In genomic region chr19:39407394-39407643, GRCh38 we compare ENCODE assay signal across 8 cellular contexts. TPM values are rescaled to one million over a fixed set of nuclear protein-coding genes. Genes with fewer than 3 reads are reported as not detected.
DNase-seq lines count a peak whose midpoint lies in the region; ATAC-seq and TF ChIP-seq lines count a peak whose summit lies in the region.

No MANE protein-coding gene starts in this region.

- H3K4me3 Mint-ChIP-seq in GM23338 (peak overlapping the region; percentile 94), activated B cell treated with CpG ODN at 0.5 μM for 24 hours (peak overlapping the region; percentile 89), glutamatergic neuron (ENCODE audit: unreplicated experiment) (peak overlapping the region; percentile 85)

- peak overlapping the region; percentile 92 for H3K27ac Mint-ChIP-seq in GM23338
- H3K27ac Mint-ChIP-seq in activated B cell treated with CpG ODN at 0.5 μM for 24 hours: peak overlapping the region; percentile 91
- H3K27ac Mint-ChIP-seq in glutamatergic neuron (ENCODE audit: unreplicated experiment): no peak overlapping the region

- POLR2A ChIA-PET in activated B cell treated with CpG ODN at 0.5 μM for 24 hours (lab: Charles Lee): interaction anchor here (0.6 to 6.9 kb wide), 13 partner anchors 9 to 1180 kb away, joined by 3 to 213 read pairs (median 4); partner anchors contain the start of genes GMFG, MED29, PAF1 and RPS16

- peak overlapping the region; percentile 91 for H3K9ac ChIP-seq in skeletal muscle satellite cell (ENCODE audit: low read depth, low read length)

- H3K4me1 ChIP-seq in GM23338 (ENCODE audit: insufficient read depth) (peaks cover 56% of the 10 kb centered on the region), skeletal muscle satellite cell (ENCODE audit: control insufficient read depth, insufficient read depth, low read length) (peaks cover 42% of the 10 kb centered on the region)

- H4K20me1 ChIP-seq in GM23338 (replicated peaks; ENCODE audit: insufficient read depth): peaks cover 4% of the 10 kb centered on the region; the same call in 1 of the 2 replicates

- no peaks in the 10 kb centered on the region for H3K27me3 ChIP-seq in GM23338 (ENCODE audit: insufficient read depth)
- no peaks in the 10 kb centered on the region for H3K27me3 ChIP-seq in skeletal muscle satellite cell (ENCODE audit: control insufficient read depth, insufficient read depth, low read length)

- H3K27me3 Mint-ChIP-seq in GM23338 (ENCODE audit: insufficient read depth, low read depth, poor library complexity) (peaks cover 50% of the 10 kb centered on the region), activated B cell treated with CpG ODN at 0.5 μM for 24 hours (peaks cover 4% of the 10 kb centered on the region), glutamatergic neuron (ENCODE audit: unreplicated experiment) (peaks cover 16% of the 10 kb centered on the region)

- no peaks in the 10 kb centered on the region for H3K9me3 ChIP-seq in skeletal muscle satellite cell (replicated peaks; ENCODE audit: low read length)

- H3K4me3 ChIP-seq in GM23338: peak overlapping the region; percentile 99
- peak overlapping the region; percentile 80 for H3K4me3 ChIP-seq in skeletal muscle satellite cell (ENCODE audit: low read length)

- peaks cover 23% of the 10 kb centered on the region for H3K79me2 ChIP-seq in GM23338 (replicated peaks; ENCODE audit: insufficient read depth)

- CTCF ChIA-PET in activated B cell treated with CpG ODN at 0.5 μM for 24 hours (lab: Charles Lee): interaction anchor here (3.7 kb wide), 1 partner anchor 9 kb away, joined by 39 read pairs; no protein-coding TSS in a partner anchor

- H3K9me2 ChIP-seq in GM23338 (ENCODE audit: insufficient read depth): no peaks in the 10 kb centered on the region

- peaks cover 52% of the 10 kb centered on the region for H3K4me1 Mint-ChIP-seq in GM23338
- peaks cover 64% of the 10 kb centered on the region for H3K4me1 Mint-ChIP-seq in activated B cell treated with CpG ODN at 0.5 μM for 24 hours
- H3K4me1 Mint-ChIP-seq in glutamatergic neuron (ENCODE audit: low read depth, unreplicated experiment): peaks cover 19% of the 10 kb centered on the region

- no peak for DNase-seq in GM23338 (ENCODE audit: low spot score)
- no peak for DNase-seq in activated B cell treated with CpG ODN at 0.5 μM for 24 hours
- DNase-seq in glutamatergic neuron: no peak
- no peak for DNase-seq in NCI-H69 (lab: John Stamatoyannopoulos, UW)

- no peak overlapping the region for H2AFZ ChIP-seq in GM23338

- TF ChIP-seq CTCF in GM23338 (conservative IDR thresholded peaks at IDR 0.05; ENCODE audit: low read depth in 2 of 2) (no peak), activated B cell treated with CpG ODN at 0.5 μM for 24 hours (IDR thresholded peaks at IDR 0.05) (no peak), glutamatergic neuron (IDR thresholded peaks at IDR 0.05; ENCODE audit: partially characterized antibody, unreplicated experiment) (no peak)

- peaks cover 41% of the 10 kb centered on the region for H3F3A ChIP-seq in GM23338 (replicated peaks; ENCODE audit: low read depth)

- ATAC-seq in GM23338: no peak
- no peak for ATAC-seq in activated B cell treated with CpG ODN at 0.5 μM for 24 hours (ENCODE audit: low read depth)
- ATAC-seq in GM21737 (IDR thresholded peaks at IDR 0.05; ENCODE audit: unreplicated experiment): no peak
- no peak for ATAC-seq in GM21576 (IDR thresholded peaks at IDR 0.05; ENCODE audit: unreplicated experiment)
- no peak for ATAC-seq in HG03135 (IDR thresholded peaks at IDR 0.05; ENCODE audit: unreplicated experiment)

- H3K4me2 ChIP-seq in GM23338 (peak overlapping the region; percentile 91), skeletal muscle satellite cell (ENCODE audit: low read length) (peak overlapping the region; percentile 86)

- H3K27ac ChIP-seq in GM23338 (ENCODE audit: low read depth): peak overlapping the region; percentile 96

- intact Hi-C loops in activated B cell treated with CpG ODN at 0.5 μM for 24 hours (cut with micrococcal nuclease): loop anchor here (5.0 kb wide), 1 partner anchor 555 kb away; no protein-coding TSS in a partner anchor

- peaks cover 4% of the 10 kb centered on the region; the same call in 2 of the 3 replicates for H3K9me3 Mint-ChIP-seq in GM23338
- no peaks in the 10 kb centered on the region for H3K9me3 Mint-ChIP-seq in activated B cell treated with CpG ODN at 0.5 μM for 24 hours
- H3K9me3 Mint-ChIP-seq in glutamatergic neuron (ENCODE audit: unreplicated experiment): peaks cover 20% of the 10 kb centered on the region

- H3K36me3 ChIP-seq in GM23338 (ENCODE audit: insufficient read depth): no peaks in the 10 kb centered on the region
- peaks cover 15% of the 10 kb centered on the region for H3K36me3 ChIP-seq in skeletal muscle satellite cell (ENCODE audit: insufficient read depth, low read length)

- peaks cover 17% of the 10 kb centered on the region; the same call in 2 of the 3 replicates for H3K36me3 Mint-ChIP-seq in GM23338 (ENCODE audit: low read depth)
- peaks cover 34% of the 10 kb centered on the region for H3K36me3 Mint-ChIP-seq in activated B cell treated with CpG ODN at 0.5 μM for 24 hours (ENCODE audit: low read depth)
- H3K36me3 Mint-ChIP-seq in glutamatergic neuron (ENCODE audit: unreplicated experiment): no peaks in the 10 kb centered on the region

TF ChIP-seq in GM23338, 12 proteins besides CTCF, POLR2A, EP300 and RAD21:
- TF ChIP-seq, protein P1, sequence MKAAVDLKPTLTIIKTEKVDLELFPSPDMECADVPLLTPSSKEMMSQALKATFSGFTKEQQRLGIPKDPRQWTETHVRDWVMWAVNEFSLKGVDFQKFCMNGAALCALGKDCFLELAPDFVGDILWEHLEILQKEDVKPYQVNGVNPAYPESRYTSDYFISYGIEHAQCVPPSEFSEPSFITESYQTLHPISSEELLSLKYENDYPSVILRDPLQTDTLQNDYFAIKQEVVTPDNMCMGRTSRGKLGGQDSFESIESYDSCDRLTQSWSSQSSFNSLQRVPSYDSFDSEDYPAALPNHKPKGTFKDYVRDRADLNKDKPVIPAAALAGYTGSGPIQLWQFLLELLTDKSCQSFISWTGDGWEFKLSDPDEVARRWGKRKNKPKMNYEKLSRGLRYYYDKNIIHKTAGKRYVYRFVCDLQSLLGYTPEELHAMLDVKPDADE (IDR thresholded peaks at IDR 0.05): peak; percentile 9; the same call in 1 of the 2 replicates
- no peak for TF ChIP-seq EZH2phosphoT487 (IDR thresholded peaks at IDR 0.05; ENCODE audit: unreplicated experiment)

RNA-seq across cellular contexts. Expression of gene ZFP36, which starts 0.7 kb away (rescaled TPM):
- total RNA-seq in GM23338 (2014; rRNA removed; shearing (Covaris generic)): 9.5 and 10.6 TPM in 2 replicates
- polyA plus RNA-seq in GM23338 (2016; fragmentation: Nextera tagmentation; extraction: Ambion mirVana): 27.5 and 27.7 TPM in 2 replicates
- total RNA-seq in activated B cell treated with CpG ODN at 0.5 μM for 24 hours (167 and 206 TPM in 2 replicates), glutamatergic neuron (ENCODE audit: unreplicated experiment) (3.1 TPM)
- 8.6 and 10.5 TPM in 2 replicates for total RNA-seq in skeletal muscle satellite cell (2012; rRNA removed)

RNA-seq across cellular contexts. Expression of gene PLEKHG2, which starts 5.2 kb away (rescaled TPM):
- total RNA-seq in GM23338 (2014; rRNA removed; shearing (Covaris generic)): 35.2 and 41.3 TPM in 2 replicates
- 15.5 and 16.2 TPM in 2 replicates for polyA plus RNA-seq in GM23338 (2016; fragmentation: Nextera tagmentation; extraction: Ambion mirVana)
- 111 and 125 TPM in 2 replicates for total RNA-seq in activated B cell treated with CpG ODN at 0.5 μM for 24 hours
- 205 TPM for total RNA-seq in glutamatergic neuron (ENCODE audit: unreplicated experiment)
- 11.1 and 12.4 TPM in 2 replicates for total RNA-seq in skeletal muscle satellite cell (2012; rRNA removed)

RNA-seq across cellular contexts. Expression of gene MED29, which starts 16.1 kb away (rescaled TPM):
- total RNA-seq in GM23338 (2014; rRNA removed; shearing (Covaris generic)): 62.0 and 63.0 TPM in 2 replicates
- 26.1 and 27.5 TPM in 2 replicates for polyA plus RNA-seq in GM23338 (2016; fragmentation: Nextera tagmentation; extraction: Ambion mirVana)
- total RNA-seq in activated B cell treated with CpG ODN at 0.5 μM for 24 hours (38.0 and 39.0 TPM in 2 replicates), glutamatergic neuron (ENCODE audit: unreplicated experiment) (30.1 TPM)
- 15.5 and 17.5 TPM in 2 replicates for total RNA-seq in skeletal muscle satellite cell (2012; rRNA removed)

RNA-seq across cellular contexts. Expression of gene PAF1, which starts 16.4 kb away (rescaled TPM):
- total RNA-seq in GM23338 (2014; rRNA removed; shearing (Covaris generic)): 24.6 and 47.3 TPM in 2 replicates
- polyA plus RNA-seq in GM23338 (2016; fragmentation: Nextera tagmentation; extraction: Ambion mirVana): 21.3 and 22.1 TPM in 2 replicates
- 50.3 and 52.4 TPM in 2 replicates for total RNA-seq in activated B cell treated with CpG ODN at 0.5 μM for 24 hours
- total RNA-seq in glutamatergic neuron (ENCODE audit: unreplicated experiment): 36.2 TPM
- 24.8 and 26.0 TPM in 2 replicates for total RNA-seq in skeletal muscle satellite cell (2012; rRNA removed)

RNA-seq across cellular contexts. Expression of gene RPS16, which starts 28.4 kb away (rescaled TPM):
- total RNA-seq in GM23338 (2014; rRNA removed; shearing (Covaris generic)): 106 and 207 TPM in 2 replicates
- polyA plus RNA-seq in GM23338 (2016; fragmentation: Nextera tagmentation; extraction: Ambion mirVana): 1,901 and 2,135 TPM in 2 replicates
- 4,002 and 4,656 TPM in 2 replicates for total RNA-seq in activated B cell treated with CpG ODN at 0.5 μM for 24 hours
- 912 TPM for total RNA-seq in glutamatergic neuron (ENCODE audit: unreplicated experiment)
- total RNA-seq in skeletal muscle satellite cell (2012; rRNA removed): 42.8 and 55.0 TPM in 2 replicates

Comparison
In these comparisons a context has a peak if more than half of its experiments do, and no peak if none do; other contexts are left out.
1. RNA of gene ZFP36, which starts 0.7 kb away (total RNA-seq): 167 to 206 TPM in activated B cell treated with CpG ODN at 0.5 μM for 24 hours; 9.5 to 10.6 TPM in GM23338 and 3.1 TPM in glutamatergic neuron (single experiment); every median in the first group is over 10 times any median in the second.
2. Peak in every context shown above with its lines, with median percentiles within 50 percentile points of each other: H3K4me3 Mint-ChIP-seq.